ENCODE assay signal across 15 cellular contexts in genomic region chr1:109882288-109883245, GRCh38. TPM values are rescaled to one million over a fixed set of nuclear protein-coding genes. Genes with fewer than 3 reads are reported as not detected.
DNase-seq lines count a peak whose midpoint lies in the region; ATAC-seq and TF ChIP-seq lines count a peak whose summit lies in the region.
"Had no signal": no experiment of that assay in that cellular context is flagged by ENCODE, and none has a peak within 500 bp of the region (broad histone marks: within the 10 kb centered on the region; RNA-seq: fewer than 3 reads in every experiment).

No MANE protein-coding gene starts in this region.

- H3K27ac ChIP-seq in heart left ventricle (peak overlapping the region in 8 of 12 donors; percentile 45 to 73 (median 62)), layer of hippocampus (ENCODE audit: low read depth, low read length) (peak overlapping the region; percentile 96), vagina (peak overlapping the region; percentile 60)
- H3K27ac ChIP-seq: PC-9 had no signal

- TF ChIP-seq CTCF in heart left ventricle (IDR thresholded peaks at IDR 0.05) (no peak), vagina (IDR thresholded peaks at IDR 0.05) (no peak)

- no peaks in the 10 kb centered on the region for H3K27me3 ChIP-seq in heart left ventricle
- no peaks in the 10 kb centered on the region for H3K27me3 ChIP-seq in layer of hippocampus (ENCODE audit: control insufficient read depth, insufficient read depth, low read length)
- H3K27me3 ChIP-seq in vagina: no peaks in the 10 kb centered on the region

- intact Hi-C loops in heart left ventricle (cut with DNase I) (no loop called here), left ventricle myocardium superior (cut with micrococcal nuclease) (no loop called here), vagina (cut with DNase I) (no loop called here)

- no peaks in the 10 kb centered on the region for H3K9me3 ChIP-seq in heart left ventricle
- no peaks in the 10 kb centered on the region for H3K9me3 ChIP-seq in vagina

- H3K4me3 ChIP-seq in heart left ventricle: no peak overlapping the region
- H3K4me3 ChIP-seq in vagina: no peak overlapping the region
- H3K4me3 ChIP-seq: PC-9 had no signal

- 91 to 93% (median 93%) methylated on average over 14 to 15 of the region's 15 CpGs for WGBS in heart left ventricle, 4 donors

- no peaks in the 10 kb centered on the region for H3K36me3 ChIP-seq in heart left ventricle
- H3K36me3 ChIP-seq in vagina: no peaks in the 10 kb centered on the region

- DNase-seq in heart left ventricle (no peak), left ventricle myocardium superior (no peak), putamen (ENCODE audit: low spot score) (peak; percentile 88), vagina (ENCODE audit: extremely low spot score in 2 of 2) (no peak), DMS53 treated with DMSO at 0.1 percent for 48 hours (lab: John Stamatoyannopoulos, UW; ENCODE audit: unreplicated experiment) (no peak)
- DNase-seq: CD4-positive, CD25-positive, alpha-beta regulatory T cell; mammary epithelial cell; NCI-H1694; NCI-H510A treated with DMSO at 0.1 percent for 48 hours; SW 1271 had no signal

- H3K4me1 ChIP-seq in heart left ventricle (peaks cover 4 to 55% (median 25%) of the 10 kb centered on the region in 12 donors), vagina (peaks cover 46% of the 10 kb centered on the region)

- TF ChIP-seq POLR2A in heart left ventricle (IDR thresholded peaks at IDR 0.05) (no peak), vagina (IDR thresholded peaks at IDR 0.05) (no peak)

- no peak for ATAC-seq in heart left ventricle
- ATAC-seq in left ventricle myocardium superior: no peak
- ATAC-seq in GM18861 (IDR thresholded peaks at IDR 0.05; ENCODE audit: unreplicated experiment): no peak
- ATAC-seq in HG02623 (IDR thresholded peaks at IDR 0.05; ENCODE audit: unreplicated experiment): no peak
- ATAC-seq: HCT116 had no signal

RNA-seq across cellular contexts. Expression of gene CSF1, which starts 28.1 kb away (rescaled TPM):
- 10 to 100 TPM in 8 of 9 donors, 1 to 10 TPM in 1; 9.0 to 64.8 (median 14.5) TPM for total RNA-seq in heart left ventricle
- polyA plus RNA-seq in heart left ventricle: 1 to 10 TPM; 9.1 to 9.9 TPM
- total RNA-seq in left ventricle myocardium superior: 14.9 TPM
- total RNA-seq in vagina: 159 TPM
